ENCODE assay signal across 15 cellular contexts in the genomic region with DNA sequence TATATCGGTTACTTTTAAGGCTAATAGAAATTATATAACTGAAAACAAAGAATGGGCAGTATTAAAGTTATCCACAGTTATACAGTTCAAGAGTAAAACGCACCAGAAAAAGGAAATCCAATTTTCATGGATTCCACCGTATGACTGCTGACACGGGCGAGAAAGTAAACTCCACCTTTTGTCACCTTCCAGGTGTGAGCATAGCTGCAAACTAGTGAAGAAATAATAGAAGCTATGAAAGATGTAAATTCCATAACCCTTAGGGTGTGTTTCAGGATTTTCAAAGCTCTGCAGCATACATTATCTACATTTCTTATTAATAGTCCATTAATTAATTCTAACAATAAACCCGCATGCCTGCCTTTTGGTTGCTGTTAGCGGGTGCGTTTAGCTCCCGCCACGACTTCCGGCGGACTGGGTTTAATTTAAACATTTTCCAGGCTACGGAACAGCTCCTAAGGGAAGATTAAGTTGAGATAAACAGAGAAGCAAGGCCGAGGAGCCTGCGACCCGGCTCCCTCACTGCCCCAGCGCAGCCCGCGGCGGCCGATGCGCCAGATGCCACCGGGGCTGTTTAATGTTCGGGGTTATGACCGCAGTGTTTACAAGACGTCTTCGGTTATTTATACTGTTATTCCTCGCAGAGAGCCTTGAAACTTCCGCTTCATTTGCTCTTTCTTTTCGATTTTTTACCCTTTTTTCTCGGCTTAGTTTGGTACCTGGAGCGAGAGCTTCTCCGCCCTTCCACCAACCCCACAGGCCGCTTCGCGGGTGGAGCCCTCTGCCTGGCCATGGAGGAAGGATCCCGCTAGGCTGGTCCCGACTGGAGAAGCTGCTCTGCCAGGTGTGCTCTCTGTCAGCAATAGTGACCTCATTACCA. TPM values are rescaled to one million over a fixed set of nuclear protein-coding genes. Genes with fewer than 3 reads are reported as not detected.
A peak's percentile ranks its signal among the peaks of the same experiment; 100 is the strongest.
DNase-seq lines count a peak whose midpoint lies in the region; ATAC-seq and TF ChIP-seq lines count a peak whose summit lies in the region.
"Had no signal": no experiment of that assay in that cellular context is flagged by ENCODE, and none has a peak within 500 bp of the region (broad histone marks: within the 10 kb centered on the region; RNA-seq: fewer than 3 reads in every experiment).

No MANE protein-coding gene starts in this region.

- H3K27ac ChIP-seq in left lung (peak overlapping the region; percentile 15 to 84), stomach smooth muscle (ENCODE audit: low read length) (peak overlapping the region; percentile 41)
- H3K27ac ChIP-seq: epithelial cell of prostate had no signal

- H3K36me3 ChIP-seq in left lung (no peaks in the 10 kb centered on the region), stomach smooth muscle (ENCODE audit: control insufficient read depth in 2 of 2, insufficient read depth in 2 of 2, low read length in 2 of 2) (no peaks in the 10 kb centered on the region)
- H3K36me3 ChIP-seq: adrenal gland had no signal

- H3K4me1 Mint-ChIP-seq in activated naive CD8-positive, alpha-beta T cell treated with anti-CD3 and anti-CD28 coated beads, Interleukin-2, amount 10 ng/mL, durations not matched to agents 7 days and 5 days = peaks cover 14% of the 10 kb centered on the region
- peaks cover 40% of the 10 kb centered on the region for H3K4me1 Mint-ChIP-seq in activated naive CD8-positive, alpha-beta T cell treated with anti-CD3 and anti-CD28 coated beads, Interleukin-2, amount 50 U/mL, for 24 hours

- H3K4me3 ChIP-seq in left lung = peak overlapping the region in 1 of 2 donors; percentile 37
- peak overlapping the region; percentile 21 to 58 for H3K4me3 ChIP-seq in stomach smooth muscle (ENCODE audit: low read length in 2 of 2)

- H3K9me3 Mint-ChIP-seq in activated naive CD8-positive, alpha-beta T cell treated with anti-CD3 and anti-CD28 coated beads, Interleukin-2, amount 10 ng/mL, durations not matched to agents 7 days and 5 days = no peaks in the 10 kb centered on the region
- H3K9me3 Mint-ChIP-seq in activated naive CD8-positive, alpha-beta T cell treated with anti-CD3 and anti-CD28 coated beads, Interleukin-2, amount 50 U/mL, for 24 hours = no peaks in the 10 kb centered on the region
- H3K9me3 Mint-ChIP-seq: stimulated activated naive CD8-positive, alpha-beta T cell treated with anti-CD3 and anti-CD28 coated beads, Interleukin-15, Interleukin-2, amounts not matched to agents 100 ng/mL and 50 ng/mL, for 24 hours had no signal

- H3K27ac Mint-ChIP-seq in activated naive CD8-positive, alpha-beta T cell treated with anti-CD3 and anti-CD28 coated beads, Interleukin-2, amount 10 ng/mL, durations not matched to agents 7 days and 5 days = no peak overlapping the region
- no peak overlapping the region for H3K27ac Mint-ChIP-seq in activated naive CD8-positive, alpha-beta T cell treated with anti-CD3 and anti-CD28 coated beads, Interleukin-2, amount 50 U/mL, for 24 hours
- H3K27ac Mint-ChIP-seq: activated CD4-positive, alpha-beta T cell treated with anti-CD3 and anti-CD28 coated beads for 36 hours; stimulated activated naive CD8-positive, alpha-beta T cell treated with anti-CD3 and anti-CD28 coated beads, Interleukin-15, Interleukin-2, amounts not matched to agents 100 ng/mL and 50 ng/mL, for 24 hours had no signal

- H3K9me3 ChIP-seq in left lung (no peaks in the 10 kb centered on the region), stomach smooth muscle (ENCODE audit: control insufficient read depth in 2 of 2, low read length in 2 of 2) (no peaks in the 10 kb centered on the region)
- H3K9me3 ChIP-seq: adrenal gland had no signal

- TF ChIP-seq CTCF in left lung (IDR thresholded peaks at IDR 0.05) = no peak

- no peaks in the 10 kb centered on the region for H3K36me3 Mint-ChIP-seq in activated naive CD8-positive, alpha-beta T cell treated with anti-CD3 and anti-CD28 coated beads, Interleukin-2, amount 10 ng/mL, durations not matched to agents 7 days and 5 days
- no peaks in the 10 kb centered on the region for H3K36me3 Mint-ChIP-seq in activated naive CD8-positive, alpha-beta T cell treated with anti-CD3 and anti-CD28 coated beads, Interleukin-2, amount 50 U/mL, for 24 hours (ENCODE audit: low read depth)

- H3K4me1 ChIP-seq in left lung (no peaks in the 10 kb centered on the region), stomach smooth muscle (ENCODE audit: control insufficient read depth, insufficient read depth, low read length) (peaks cover 40% of the 10 kb centered on the region)

- H3K27me3 ChIP-seq in left lung = peaks cover 82 to 100% of the 10 kb centered on the region in 2 donors
- peaks cover 58 to 77% of the 10 kb centered on the region in 2 donors for H3K27me3 ChIP-seq in stomach smooth muscle (ENCODE audit: control insufficient read depth in 1 of 2, insufficient read depth in 2 of 2, low read length in 2 of 2)

- H3K27me3 Mint-ChIP-seq in activated naive CD8-positive, alpha-beta T cell treated with anti-CD3 and anti-CD28 coated beads, Interleukin-2, amount 10 ng/mL, durations not matched to agents 7 days and 5 days = peaks cover 96% of the 10 kb centered on the region
- H3K27me3 Mint-ChIP-seq in activated naive CD8-positive, alpha-beta T cell treated with anti-CD3 and anti-CD28 coated beads, Interleukin-2, amount 50 U/mL, for 24 hours = peaks cover 85% of the 10 kb centered on the region

- POLR2A ChIA-PET in activated naive CD8-positive, alpha-beta T cell treated with anti-CD3 and anti-CD28 coated beads, Interleukin-2, amount 10 ng/mL, durations not matched to agents 7 days and 5 days (lab: Charles Lee) = no interaction called here

- intact Hi-C loops in left lung (cut with DNase I) = no loop called here

- peak overlapping the region; percentile 54 for H3K4me3 Mint-ChIP-seq in activated naive CD8-positive, alpha-beta T cell treated with anti-CD3 and anti-CD28 coated beads, Interleukin-2, amount 10 ng/mL, durations not matched to agents 7 days and 5 days
- H3K4me3 Mint-ChIP-seq in activated naive CD8-positive, alpha-beta T cell treated with anti-CD3 and anti-CD28 coated beads, Interleukin-2, amount 50 U/mL, for 24 hours = no peak overlapping the region

- no peak for DNase-seq in activated naive CD8-positive, alpha-beta T cell treated with anti-CD3 and anti-CD28 coated beads, Interleukin-2, amount 10 ng/mL, durations not matched to agents 7 days and 5 days
- no peak for DNase-seq in activated naive CD8-positive, alpha-beta T cell treated with anti-CD3 and anti-CD28 coated beads, Interleukin-2, amount 50 U/mL, for 24 hours
- DNase-seq in astrocyte of the hippocampus (ENCODE audit: low read depth, low spot score) (peak; percentile 21), left lung (peak in 1 of 2 donors; percentile 61), NCI-H128 (lab: John Stamatoyannopoulos, UW; ENCODE audit: unreplicated experiment) (no peak), SIG-M5 treated with dmso at 0.1 percent for 504 hours (lab: John Stamatoyannopoulos, UW; ENCODE audit: unreplicated experiment) (no peak)
- DNase-seq: activated CD4-positive, alpha-beta T cell treated with anti-CD3 and anti-CD28 coated beads for 36 hours; adrenal gland; C1 segment of cervical spinal cord; NCI-H1930; RPMI8226 had no signal

- ATAC-seq in activated naive CD8-positive, alpha-beta T cell treated with anti-CD3 and anti-CD28 coated beads, Interleukin-2, amount 10 ng/mL, durations not matched to agents 7 days and 5 days (ENCODE audit: low read depth) = no peak
- no peak for ATAC-seq in activated naive CD8-positive, alpha-beta T cell treated with anti-CD3 and anti-CD28 coated beads, Interleukin-2, amount 50 U/mL, for 24 hours
- ATAC-seq in left lung = no peak
- ATAC-seq in HG02759 (IDR thresholded peaks at IDR 0.05; ENCODE audit: unreplicated experiment) = no peak
- ATAC-seq: activated CD4-positive, alpha-beta T cell treated with anti-CD3 and anti-CD28 coated beads for 36 hours had no signal

- peak overlapping the region; percentile 21 to 49 for H3K9ac ChIP-seq in stomach smooth muscle (ENCODE audit: low read length in 2 of 2)

RNA-seq across cellular contexts. Expression of a gene that starts 3.8 kb away (rescaled TPM):
- not detected for total RNA-seq in activated naive CD8-positive, alpha-beta T cell treated with anti-CD3 and anti-CD28 coated beads, Interleukin-2, amount 10 ng/mL, durations not matched to agents 7 days and 5 days
- 10 to 100 TPM; 21.7 to 41.6 TPM for total RNA-seq in left lung
- total RNA-seq: activated CD4-positive, alpha-beta T cell treated with anti-CD3 and anti-CD28 coated beads for 36 hours had no signal

Comparison
In these comparisons a context has a peak if more than half of its experiments do, and no peak if none do; other contexts are left out.
1. RNA of a gene that starts 3.8 kb away (total RNA-seq): 21.7 to 41.6 TPM in left lung; not detected in activated naive CD8-positive, alpha-beta T cell treated with anti-CD3 and anti-CD28 coated beads, Interleukin-2, amount 10 ng/mL, durations not matched to agents 7 days and 5 days; every median in the first group is over 10 times any median in the second.